In genomic region chr1:79089946-79090345, GRCh38 we compare ENCODE assay signal across 27 cellular contexts.
"Had no signal": no experiment of that assay in that cellular context is flagged by ENCODE, and none has a peak within 500 bp of the region (broad histone marks: within the 10 kb centered on the region; RNA-seq: fewer than 3 reads in every experiment).

No MANE protein-coding gene starts in this region.

- H3K27ac ChIP-seq: left lung, lower lobe of right lung, neural progenitor cell, neutrophil, parathyroid adenoma, spleen, tibial nerve, uterus had no signal

- H3K9ac ChIP-seq: neural progenitor cell, parathyroid adenoma had no signal

- H3K9me3 Mint-ChIP-seq: mesothelial cell of epicardium; nephron progenitor cell; neural progenitor cell; stimulated activated naive CD8-positive, alpha-beta T cell treated with anti-CD3 and anti-CD28 coated beads, Interleukin-15, amount 100 ng/mL, for 72 hours; type B pancreatic cell had no signal

- H3K4me1 ChIP-seq: left lung, lower lobe of right lung, neural progenitor cell, parathyroid adenoma, spleen, tibial nerve, uterus had no signal

- H3K27me3 ChIP-seq: left lung, neural progenitor cell, neutrophil, spleen, tibial nerve, uterus had no signal

- H3K4me2 ChIP-seq: neural progenitor cell had no signal

- H3K27me3 Mint-ChIP-seq: naive B cell; progenitor cell of endocrine pancreas; stimulated activated naive CD8-positive, alpha-beta T cell treated with anti-CD3 and anti-CD28 coated beads, Interleukin-15, amount 100 ng/mL, for 72 hours; type B pancreatic cell had no signal

- H3K36me3 Mint-ChIP-seq: mesothelial cell of epicardium; naive B cell; natural killer cell; neural progenitor cell; stimulated activated effector memory CD8-positive, alpha-beta T cell treated with anti-CD3 and anti-CD28 coated beads, Interleukin-12 subunit alpha, Interleukin-12 subunit beta, amount 100 ng/mL, for 72 hours; type B pancreatic cell had no signal

- H3K27ac Mint-ChIP-seq: mesothelial cell of epicardium; naive B cell; natural killer cell; nephron progenitor cell; neural progenitor cell; progenitor cell of endocrine pancreas; stimulated activated effector memory CD8-positive, alpha-beta T cell treated with anti-CD3 and anti-CD28 coated beads, Interleukin-12 subunit alpha, Interleukin-12 subunit beta, amount 100 ng/mL, for 72 hours; stimulated activated naive CD8-positive, alpha-beta T cell treated with anti-CD3 and anti-CD28 coated beads, Interleukin-15, amount 100 ng/mL, for 72 hours; type B pancreatic cell had no signal

- H3K79me2 ChIP-seq: parathyroid adenoma had no signal

- H3K4me1 Mint-ChIP-seq: mesothelial cell of epicardium; naive B cell; natural killer cell; neural progenitor cell; stimulated activated effector memory CD8-positive, alpha-beta T cell treated with anti-CD3 and anti-CD28 coated beads, Interleukin-12 subunit alpha, Interleukin-12 subunit beta, amount 100 ng/mL, for 72 hours; stimulated activated naive CD8-positive, alpha-beta T cell treated with anti-CD3 and anti-CD28 coated beads, Interleukin-15, amount 100 ng/mL, for 72 hours had no signal

- H3K36me3 ChIP-seq: left lung, lower lobe of right lung, neural progenitor cell, neutrophil, spleen, tibial nerve, uterus had no signal

- ATAC-seq: left colon; left lung; lower lobe of right lung; natural killer cell; right cardiac atrium; sciatic nerve; stimulated activated effector memory CD8-positive, alpha-beta T cell treated with anti-CD3 and anti-CD28 coated beads, Interleukin-12 subunit alpha, Interleukin-12 subunit beta, amount 100 ng/mL, for 72 hours; stimulated activated naive CD8-positive, alpha-beta T cell treated with anti-CD3 and anti-CD28 coated beads, Interleukin-15, amount 100 ng/mL, for 72 hours had no signal

- H3K9me3 ChIP-seq: left lung, lower lobe of right lung, neutrophil, spleen, tibial nerve, uterus had no signal

- H3K4me3 ChIP-seq: left lung, lower lobe of right lung, neural progenitor cell, spleen, tibial nerve, uterus had no signal

- DNase-seq: hippocampal formation; left colon; left lung; lower lobe of right lung; mesendoderm; naive B cell; natural killer cell; nephron progenitor cell; occipital lobe; retina; right cardiac atrium; small intestine; spleen; stimulated activated CD4-positive, alpha-beta T cell treated with anti-CD3 and anti-CD28 coated beads, Interleukin-4, amount 100 ng/mL, for 24 hours; stimulated activated naive CD4-positive, alpha-beta T cell treated with Interleukin-2 at 50 U/mL for 16 hours; stimulated activated naive CD8-positive, alpha-beta T cell treated with anti-CD3 and anti-CD28 coated beads, Interleukin-15, amount 100 ng/mL, for 72 hours; substantia nigra; uterus had no signal

- H3K4me3 Mint-ChIP-seq: mesothelial cell of epicardium; naive B cell; natural killer cell; nephron progenitor cell; neural progenitor cell; stimulated activated effector memory CD8-positive, alpha-beta T cell treated with anti-CD3 and anti-CD28 coated beads, Interleukin-12 subunit alpha, Interleukin-12 subunit beta, amount 100 ng/mL, for 72 hours; stimulated activated naive CD8-positive, alpha-beta T cell treated with anti-CD3 and anti-CD28 coated beads, Interleukin-15, amount 100 ng/mL, for 72 hours; type B pancreatic cell had no signal

- H2AFZ ChIP-seq: neural progenitor cell, parathyroid adenoma had no signal
